Comparison of ENCODE assay signal across 40 cellular contexts in the genomic region with DNA sequence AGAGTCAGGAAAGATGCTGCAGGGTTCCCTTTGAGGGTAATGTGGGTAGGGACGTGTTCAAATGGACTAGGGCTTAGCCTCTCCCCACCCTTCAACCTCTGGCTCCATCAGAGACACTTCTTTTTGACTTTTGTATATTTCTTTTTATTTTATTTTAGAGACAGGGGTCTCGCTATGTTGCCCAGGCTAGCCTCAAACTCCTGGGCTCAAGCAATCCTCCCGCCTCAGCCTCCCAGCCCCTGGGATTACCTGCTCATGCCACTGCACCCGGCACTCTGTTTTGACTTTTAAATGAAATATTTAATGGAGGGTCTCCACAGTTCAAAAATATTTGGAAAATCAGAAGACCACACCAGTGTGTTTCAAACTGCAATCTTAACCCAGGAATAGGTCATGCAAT. TPM values are rescaled to one million over a fixed set of nuclear protein-coding genes. Genes with fewer than 3 reads are reported as not detected.
"Had no signal": no experiment of that assay in that cellular context is flagged by ENCODE, and none has a peak within 500 bp of the region (broad histone marks: within the 10 kb centered on the region; RNA-seq: fewer than 3 reads in every experiment).

No MANE protein-coding gene starts in this region.

- H3K9me3 ChIP-seq: MG63 had no signal

- H3K27me3 ChIP-seq: MG63 had no signal

- H3K36me3 ChIP-seq: MG63 had no signal

- DNase-seq: Kasumi-1, MG63, MM.1S, MV-4-11, NCI-H1048, NCI-H1092, NCI-H1092 treated with DMSO at 0.1 percent for 48 hours, NCI-H1105, NCI-H1105 treated with DMSO at 0.1 percent for 48 hours, NCI-H1417, NCI-H1417 treated with DMSO at 0.1 percent for 48 hours, NCI-H1436, NCI-H1436 treated with DMSO at 0.1 percent for 48 hours, NCI-H146, NCI-H1694, NCI-H1694 treated with DMSO at 0.1 percent for 48 hours, NCI-H187, NCI-H187 treated with DMSO at 0.1 percent for 48 hours, NCI-H1930, NCI-H2029, NCI-H2029 treated with DMSO at 0.1 percent for 48 hours, NCI-H2081, NCI-H2081 treated with DMSO at 0.1 percent for 48 hours, NCI-H2107, NCI-H2171, NCI-H2171 treated with DMSO at 0.1 percent for 48 hours, NCI-H2227 treated with DMSO at 0.1 percent for 48 hours, NCI-H226, NCI-H345, NCI-H446, NCI-H446 treated with DMSO at 0.1 percent for 48 hours, NCI-H510A, NCI-H510A treated with DMSO at 0.1 percent for 48 hours, NCI-H524, NCI-H524 treated with DMSO at 0.1 percent for 48 hours, NCI-H526 had no signal

- H3K4me3 ChIP-seq: MG63 had no signal

RNA-seq across cellular contexts. Expression of gene HNF4A, which starts 8.6 kb away (rescaled TPM):
- total RNA-seq: LHCN-M2, M059J, MCF 10A had no signal

RNA-seq across cellular contexts. Expression of gene R3HDML, which starts 27.2 kb away (rescaled TPM):
- total RNA-seq: LHCN-M2, M059J, MCF 10A, NCI-H460 had no signal
